Comparison of ENCODE assay signal across 8 cellular contexts in genomic region chr22:43090130-43090789, GRCh38. TPM values are rescaled to one million over a fixed set of nuclear protein-coding genes. Genes with fewer than 3 reads are reported as not detected.
DNase-seq lines count a peak whose midpoint lies in the region; ATAC-seq and TF ChIP-seq lines count a peak whose summit lies in the region.

No MANE protein-coding gene starts in this region.

- POLR2A ChIA-PET in IMR-90 (lab: Charles Lee; ENCODE audit: unreplicated experiment): no interaction called here

- H3K9me3 ChIP-seq in IMR-90 (ENCODE audit: control insufficient read depth, insufficient read depth, low read length) (no peaks in the 10 kb centered on the region), Peyer's patch (no peaks in the 10 kb centered on the region)

- CTCF ChIA-PET in IMR-90 (lab: Yijun Ruan, JAX): interaction anchor here (0.7 kb wide), 1 partner anchor 234 kb away, joined by 4 read pairs; no protein-coding TSS in a partner anchor
- CTCF ChIA-PET in activated naive CD4-positive, alpha-beta T cell treated with anti-CD3 and anti-CD28 coated beads for 36 hours (lab: Charles Lee): interaction anchor here (0.6 to 1.5 kb wide), 9 partner anchors 14 to 469 kb away, joined by 3 to 5 read pairs (median 3); no protein-coding TSS in a partner anchor

- peak overlapping the region; percentile 75 for H2AFZ ChIP-seq in IMR-90 (replicated peaks; ENCODE audit: low read length, poor library complexity)

- H2AK5ac ChIP-seq in IMR-90 (ENCODE audit: low read depth, low read length): peak overlapping the region; percentile 36; the same call in 1 of the 2 replicates

- H2BK20ac ChIP-seq in IMR-90 (ENCODE audit: low read depth, low read length): no peak overlapping the region

- dilution Hi-C loops in IMR-90 (cut with HindIII; ENCODE audit: low sequenced_read_pairs, unreplicated experiment): no loop called here

- TF ChIP-seq POLR2A in IMR-90 (IDR thresholded peaks at IDR 0.05; ENCODE audit: low read depth, low read length) (no peak), Peyer's patch (IDR thresholded peaks at IDR 0.05) (no peak)

- no peaks in the 10 kb centered on the region for H4K20me1 ChIP-seq in IMR-90 (ENCODE audit: insufficient read depth, low read length)

- in situ Hi-C loops in IMR-90 (cut with MboI; ENCODE audit: low sequenced_read_pairs): no loop called here

- no peak overlapping the region for H3K23ac ChIP-seq in IMR-90 (ENCODE audit: low read depth, low read length)

- no TSS peak for BruUV-seq in IMR-90 (replicated peaks; lab: Mats Ljungman, UMichigan)

- no peaks in the 10 kb centered on the region for H3K9me3 Mint-ChIP-seq in activated naive CD4-positive, alpha-beta T cell treated with anti-CD3 and anti-CD28 coated beads for 36 hours

- H3K36me3 Mint-ChIP-seq in activated naive CD4-positive, alpha-beta T cell treated with anti-CD3 and anti-CD28 coated beads for 36 hours (ENCODE audit: low read depth): no peaks in the 10 kb centered on the region

- H3K18ac ChIP-seq in IMR-90 (ENCODE audit: low read depth, low read length): no peak overlapping the region

- no peak overlapping the region for H3K27ac Mint-ChIP-seq in activated naive CD4-positive, alpha-beta T cell treated with anti-CD3 and anti-CD28 coated beads for 36 hours

- H3K4me3 ChIP-seq in IMR-90 (ENCODE audit: insufficient read depth, low read depth, low read length) (no peak overlapping the region), Peyer's patch (no peak overlapping the region)

- no peak overlapping the region for H2BK120ac ChIP-seq in IMR-90 (ENCODE audit: low read depth, low read length)

- H2BK15ac ChIP-seq in IMR-90 (ENCODE audit: low read depth, low read length): no peak overlapping the region

- 0 out of 2 replicates have a peak, but pooled peaks have one; percentile 15 for ATAC-seq in IMR-90 (ENCODE audit: low read depth)
- ATAC-seq in HG02938 (IDR thresholded peaks at IDR 0.05; ENCODE audit: unreplicated experiment): no peak
- no peak for ATAC-seq in GM18909 (IDR thresholded peaks at IDR 0.05; ENCODE audit: poor library complexity, unreplicated experiment)

- TF ChIP-seq CTCF in IMR-90 (conservative IDR thresholded peaks at IDR 0.05; ENCODE audit: low read depth, low read length) (peak; percentile 51), Peyer's patch (IDR thresholded peaks at IDR 0.05) (peak in 4 of 6 experiments; percentile 25 to 53 (median 46))

- peak overlapping the region; percentile 63 for H3K4me3 Mint-ChIP-seq in activated naive CD4-positive, alpha-beta T cell treated with anti-CD3 and anti-CD28 coated beads for 36 hours

- peaks cover 14% of the 10 kb centered on the region for H3K4me1 Mint-ChIP-seq in activated naive CD4-positive, alpha-beta T cell treated with anti-CD3 and anti-CD28 coated beads for 36 hours (ENCODE audit: low read depth)

- no peak overlapping the region for H2BK5ac ChIP-seq in IMR-90 (ENCODE audit: low read depth, low read length, poor library complexity, severe bottlenecking)

- H3K9ac ChIP-seq in IMR-90 (ENCODE audit: low read depth, low read length): no peak overlapping the region

- H3K27ac ChIP-seq in IMR-90 (ENCODE audit: insufficient read depth, low read length): no peak overlapping the region
- peak overlapping the region in 1 of 4 donors; percentile 78 for H3K27ac ChIP-seq in Peyer's patch

- peak; percentile 59 for DNase-seq in DMS153 (lab: John Stamatoyannopoulos, UW)
- peak; percentile 80 for DNase-seq in IMR-90
- peak in 2 of 3 donors; percentile 40 to 72 for DNase-seq in Peyer's patch
- peak; percentile 79 for DNase-seq in activated naive CD4-positive, alpha-beta T cell treated with anti-CD3 and anti-CD28 coated beads for 36 hours
- DNase-seq in glomerular endothelial cell (ENCODE audit: extremely low read depth, low read depth, low spot score): peak; percentile 61
- DNase-seq in posterior vena cava (ENCODE audit: low spot score): peak; percentile 86

- peaks cover 14% of the 10 kb centered on the region for H3K9me1 ChIP-seq in IMR-90 (ENCODE audit: insufficient read depth, low read length)

- H3K27me3 Mint-ChIP-seq in activated naive CD4-positive, alpha-beta T cell treated with anti-CD3 and anti-CD28 coated beads for 36 hours (ENCODE audit: low read depth): no peaks in the 10 kb centered on the region

- no peak overlapping the region for H4K91ac ChIP-seq in IMR-90 (ENCODE audit: insufficient read depth, low read depth, low read length)

- H3K14ac ChIP-seq in IMR-90 (replicated peaks; ENCODE audit: low read depth, low read length): no peak overlapping the region

- intact Hi-C loops in IMR-90 (cut with micrococcal nuclease): loop anchor here (1.0 kb wide), 1 partner anchor 310 kb away; no protein-coding TSS in a partner anchor
- intact Hi-C loops in activated naive CD4-positive, alpha-beta T cell treated with anti-CD3 and anti-CD28 coated beads for 36 hours (cut with micrococcal nuclease): loop anchor here (1.0 to 5.0 kb wide), 3 partner anchors 223 to 428 kb away; no protein-coding TSS in a partner anchor
- intact Hi-C loops in posterior vena cava (cut with DNase I): no loop called here

- peak overlapping the region in 1 of 2 experiments; percentile 53; a peak in 2 of 4 replicates for H4K8ac ChIP-seq in IMR-90 (ENCODE audit: low read depth in 2 of 2, low read length in 2 of 2)

- H3K4ac ChIP-seq in IMR-90 (ENCODE audit: low read depth, low read length): peak overlapping the region; percentile 52; the same call in 1 of the 2 replicates

- H3K27me3 ChIP-seq in IMR-90 (ENCODE audit: control insufficient read depth, insufficient read depth, low read length) (no peaks in the 10 kb centered on the region), Peyer's patch (no peaks in the 10 kb centered on the region)

- peak overlapping the region; percentile 76 for H2AK9ac ChIP-seq in IMR-90 (replicated peaks; ENCODE audit: low read depth, low read length, poor library complexity)

- no peak overlapping the region for H3K4me2 ChIP-seq in IMR-90 (ENCODE audit: low read depth, low read length)

- no peak overlapping the region for H4K5ac ChIP-seq in IMR-90 (ENCODE audit: low read depth, low read length)

- H3K4me1 ChIP-seq in IMR-90 (ENCODE audit: control insufficient read depth, insufficient read depth, low read length) (0 out of 2 replicates have a peak, but pooled peaks cover 2% of the 10 kb centered on the region), Peyer's patch (peaks cover 0 to 6% (median 0%) of the 10 kb centered on the region in 4 donors)

- WGBS in IMR-90 (ENCODE audit: extremely low coverage in 2 of 2, insufficient read length in 1 of 2), 2 experiments: no CpG with 5 or more reads among the region's 6 CpGs

- peak; percentile 67 for TF ChIP-seq RAD21 in IMR-90 (IDR thresholded peaks at IDR 0.05; ENCODE audit: low read length)

- no peak overlapping the region for H3K56ac ChIP-seq in IMR-90 (ENCODE audit: extremely low read depth, insufficient read depth, low read length)

- no peaks in the 10 kb centered on the region for H3K36me3 ChIP-seq in IMR-90 (ENCODE audit: control insufficient read depth, insufficient read depth, low read length)
- H3K36me3 ChIP-seq in Peyer's patch: no peaks in the 10 kb centered on the region

- H3K79me1 ChIP-seq in IMR-90 (ENCODE audit: low read depth in 1 of 2, low read length in 2 of 2): peaks cover 0 to 19% of the 10 kb centered on the region in 2 experiments; a peak in 2 of 4 replicates

TF ChIP-seq in IMR-90, 13 proteins besides CTCF, POLR2A, EP300 and RAD21:
- TF ChIP-seq SMC3 (IDR thresholded peaks at IDR 0.05; ENCODE audit: low read depth, low read length) (peak; percentile 40; the same call in 1 of the 2 replicates), ELK1 (IDR thresholded peaks at IDR 0.05; ENCODE audit: borderline replicate concordance, low read depth, low read length) (no peak)

RNA-seq across cellular contexts. Expression of gene TTLL1, which starts 1.1 kb away (rescaled TPM):
- total RNA-seq in IMR-90 (2012; rRNA removed): 9.7 and 10.8 TPM in 2 replicates
- 12.7 and 13.2 TPM in 2 replicates for polyA plus RNA-seq in IMR-90 (2012; rRNA removed)
- polyA plus RNA-seq in IMR-90 (2012; cell fraction: cytosol; rRNA removed): 10.6 and 14.0 TPM in 2 replicates
- 5.5 and 9.0 TPM in 2 replicates for polyA plus RNA-seq in IMR-90 (2012; cell fraction: nucleus; rRNA removed; ENCODE audit: low replicate concordance)
- 1 to 10 TPM; 1.7 to 5.0 (median 3.5) TPM for total RNA-seq in Peyer's patch
- 1 to 10 TPM; 7.4 TPM for total RNA-seq in activated naive CD4-positive, alpha-beta T cell treated with anti-CD3 and anti-CD28 coated beads for 36 hours
- 11.7 and 18.8 TPM in 2 replicates for total RNA-seq in glomerular endothelial cell
- total RNA-seq in posterior vena cava: 1 to 10 TPM; 5.0 to 7.2 TPM

RNA-seq across cellular contexts. Expression of gene BIK, which starts 20.3 kb away (rescaled TPM):
- total RNA-seq in IMR-90 (2012; rRNA removed) (0.18 and 0.28 TPM in 2 replicates), Peyer's patch (10 to 100 TPM in 2 of 4 donors, 1 to 10 TPM in 1, not detected in 1; 7.4 to 16.5 (median 15.6) TPM), glomerular endothelial cell (0.58 and 2.5 TPM in 2 replicates), posterior vena cava (not detected)
- polyA plus RNA-seq in IMR-90 (2012; rRNA removed): 0.19 TPM in 1 of 2 replicates, not detected in the other
- polyA plus RNA-seq in IMR-90 (2012; cell fraction: cytosol; rRNA removed): 0.21 and 0.22 TPM in 2 replicates
- polyA plus RNA-seq in IMR-90 (2012; cell fraction: nucleus; rRNA removed; ENCODE audit: low replicate concordance): 0.14 TPM in 1 of 2 replicates, not detected in the other
- 1 to 10 TPM; 2.0 to 2.5 TPM for total RNA-seq in activated naive CD4-positive, alpha-beta T cell treated with anti-CD3 and anti-CD28 coated beads for 36 hours

RNA-seq across cellular contexts. Expression of gene MCAT, which starts 52.9 kb away (rescaled TPM):
- total RNA-seq in IMR-90 (2012; rRNA removed) (7.3 and 8.3 TPM in 2 replicates), Peyer's patch (10 to 100 TPM in 3 of 4 donors, 1 to 10 TPM in 1; 9.1 to 28.5 (median 15.1) TPM), glomerular endothelial cell (23.6 and 27.7 TPM in 2 replicates), posterior vena cava (10 to 100 TPM in 1 of 2 donors, 1 to 10 TPM in 1; 8.9 to 10.2 TPM)
- polyA plus RNA-seq in IMR-90 (2012; rRNA removed): 19.7 and 21.2 TPM in 2 replicates
- polyA plus RNA-seq in IMR-90 (2012; cell fraction: cytosol; rRNA removed): 25.4 and 27.1 TPM in 2 replicates
- 11.1 and 16.6 TPM in 2 replicates for polyA plus RNA-seq in IMR-90 (2012; cell fraction: nucleus; rRNA removed; ENCODE audit: low replicate concordance)
- 10 to 100 TPM in 1 of 2 experiments, 1 to 10 TPM in 1; 10.0 to 10.5 TPM for total RNA-seq in activated naive CD4-positive, alpha-beta T cell treated with anti-CD3 and anti-CD28 coated beads for 36 hours

Comparison
In these comparisons a context has a peak if more than half of its experiments do, and no peak if none do; other contexts are left out.
1. intact Hi-C loops: an anchor here in IMR-90 (1.0 kb wide) and activated naive CD4-positive, alpha-beta T cell treated with anti-CD3 and anti-CD28 coated beads for 36 hours (1.0 to 5.0 kb wide); none called in posterior vena cava.